Comparison of ENCODE assay signal across 33 cellular contexts in genomic region chr14:63459738-63460137, GRCh38.
"Had no signal": no experiment of that assay in that cellular context is flagged by ENCODE, and none has a peak within 500 bp of the region (broad histone marks: within the 10 kb centered on the region; RNA-seq: fewer than 3 reads in every experiment).

No MANE protein-coding gene starts in this region.

- H3K9me3 Mint-ChIP-seq: activated naive CD4-positive, alpha-beta T cell treated with anti-CD3 and anti-CD28 coated beads, Interleukin-2, amount 50 U/mL, for 72 hours; activated naive CD8-positive, alpha-beta T cell treated with anti-CD3 and anti-CD28 coated beads, Interleukin-2, amount 50 U/mL, for 24 hours; activated T-cell treated with anti-CD3 and anti-CD28 coated beads, Interleukin-2, amount 50 U/mL, for 24 hours; activated T-helper 1 cell treated with anti-CD3 and anti-CD28 coated beads, Interleukin-12 subunit alpha, Interleukin-12 subunit beta, Interleukin-2, Interleukin-4 antibody, amounts not matched to agents 30 ng/mL and 10 ng/mL and 1 ng/mL, durations not matched to agents 14 hours and 24 hours and 36 hours; T-helper 1 cell treated with Interleukin-12 subunit alpha and Interleukin-12 subunit beta and Interleukin-4 antibody, amounts not matched to agents 30 μg/mL and 1 μg/mL, for 36 hours; WTC11 had no signal

- H3K4me3 Mint-ChIP-seq: activated CD8-positive, alpha-beta memory T cell treated with anti-CD3 and anti-CD28 coated beads, Interleukin-2, amount 10 ng/mL, durations not matched to agents 7 days and 5 days; activated naive CD8-positive, alpha-beta T cell treated with anti-CD3 and anti-CD28 coated beads, Interleukin-2, amount 50 U/mL, for 24 hours; activated T-cell treated with anti-CD3 and anti-CD28 coated beads, Interleukin-2, amount 50 U/mL, for 24 hours; activated T-helper 1 cell treated with anti-CD3 and anti-CD28 coated beads, Interleukin-12 subunit alpha, Interleukin-12 subunit beta, Interleukin-2, Interleukin-4 antibody, amounts not matched to agents 30 ng/mL and 10 ng/mL and 1 ng/mL, durations not matched to agents 14 hours and 24 hours and 36 hours; T-helper 1 cell treated with Interleukin-12 subunit alpha and Interleukin-12 subunit beta and Interleukin-4 antibody, amounts not matched to agents 30 μg/mL and 1 μg/mL, for 36 hours; WTC11 had no signal

- H3K27ac ChIP-seq: ascending aorta, brain microvascular endothelial cell, cardiac muscle cell, SJSA1 had no signal

- DNase-seq: activated CD4-positive, alpha-beta T cell treated with anti-CD3 and anti-CD28 coated beads for 48 hours; activated CD4-positive, alpha-beta T cell treated with anti-CD3 and anti-CD28 coated beads, Interleukin-2, amount 50 U/mL, for 48 hours; activated CD4-positive, CD25-positive, alpha-beta regulatory T cell treated with anti-CD3 and anti-CD28 coated beads, Interleukin-2, amount 50 U/mL, for 72 hours; activated CD8-positive, alpha-beta memory T cell treated with anti-CD3 and anti-CD28 coated beads, Interleukin-2, amount 10 ng/mL, durations not matched to agents 7 days and 5 days; activated effector memory CD4-positive, alpha-beta T cell treated with anti-CD3 and anti-CD28 coated beads, Interleukin-2, amount 50 U/mL, for 16 hours; activated naive CD4-positive, alpha-beta T cell treated with Interleukin-2 at 50 U/mL for 16 hours; activated naive CD8-positive, alpha-beta T cell treated with anti-CD3 and anti-CD28 coated beads, Interleukin-2, amount 50 U/mL, for 24 hours; activated T-cell treated with anti-CD3 and anti-CD28 coated beads, Interleukin-2, amount 50 U/mL, for 24 hours; amniotic stem cell; brain microvascular endothelial cell; cerebellar nuclear complex; MG63; MV-4-11; NCI-H1105 treated with DMSO at 0.1 percent for 48 hours; NCI-H146; NCI-H187 treated with DMSO at 0.1 percent for 48 hours; NCI-H2081 treated with DMSO at 0.1 percent for 48 hours; NCI-H2171; NCI-H2227 treated with DMSO at 0.1 percent for 48 hours; NCI-H446 treated with DMSO at 0.1 percent for 48 hours; NCI-H524 treated with DMSO at 0.1 percent for 48 hours; NCI-H748 treated with DMSO at 0.1 percent for 48 hours; OCI-M1; Right ventricle myocardium superior; RPMI8226 had no signal

- H3K27me3 Mint-ChIP-seq: activated CD8-positive, alpha-beta memory T cell treated with anti-CD3 and anti-CD28 coated beads, Interleukin-2, amount 10 ng/mL, durations not matched to agents 7 days and 5 days; activated naive CD8-positive, alpha-beta T cell treated with anti-CD3 and anti-CD28 coated beads, Interleukin-2, amount 50 U/mL, for 24 hours; activated T-cell treated with anti-CD3 and anti-CD28 coated beads, Interleukin-2, amount 50 U/mL, for 24 hours had no signal

- H3K4me3 ChIP-seq: ascending aorta, cardiac muscle cell, MG63, SJSA1 had no signal

- H3K9me3 ChIP-seq: ascending aorta, MG63, SJSA1 had no signal

- H3K27me3 ChIP-seq: ascending aorta, brain microvascular endothelial cell, cardiac muscle cell, MG63, SJSA1 had no signal

- ATAC-seq: activated CD8-positive, alpha-beta memory T cell treated with anti-CD3 and anti-CD28 coated beads, Interleukin-2, amount 10 ng/mL, durations not matched to agents 7 days and 5 days; activated naive CD4-positive, alpha-beta T cell treated with anti-CD3 and anti-CD28 coated beads, Interleukin-2, amount 50 U/mL, for 72 hours; activated naive CD8-positive, alpha-beta T cell treated with anti-CD3 and anti-CD28 coated beads, Interleukin-2, amount 50 U/mL, for 24 hours; Panc1; WTC11 had no signal

- H3K36me3 Mint-ChIP-seq: activated naive CD4-positive, alpha-beta T cell treated with anti-CD3 and anti-CD28 coated beads, Interleukin-2, amount 50 U/mL, for 72 hours; WTC11 had no signal

- H3K36me3 ChIP-seq: ascending aorta, brain microvascular endothelial cell, cardiac muscle cell, MG63, SJSA1 had no signal

- H3K27ac Mint-ChIP-seq: activated CD8-positive, alpha-beta memory T cell treated with anti-CD3 and anti-CD28 coated beads, Interleukin-2, amount 10 ng/mL, durations not matched to agents 7 days and 5 days; activated naive CD4-positive, alpha-beta T cell treated with anti-CD3 and anti-CD28 coated beads, Interleukin-2, amount 50 U/mL, for 72 hours; activated naive CD8-positive, alpha-beta T cell treated with anti-CD3 and anti-CD28 coated beads, Interleukin-2, amount 50 U/mL, for 24 hours; activated T-cell treated with anti-CD3 and anti-CD28 coated beads, Interleukin-2, amount 50 U/mL, for 24 hours; activated T-helper 1 cell treated with anti-CD3 and anti-CD28 coated beads, Interleukin-12 subunit alpha, Interleukin-12 subunit beta, Interleukin-2, Interleukin-4 antibody, amounts not matched to agents 30 ng/mL and 10 ng/mL and 1 ng/mL, durations not matched to agents 14 hours and 24 hours and 36 hours; T-helper 1 cell treated with Interleukin-12 subunit alpha and Interleukin-12 subunit beta and Interleukin-4 antibody, amounts not matched to agents 30 μg/mL and 1 μg/mL, for 36 hours; WTC11 had no signal
